ENCODE assay signal across 20 cellular contexts in the genomic region with DNA sequence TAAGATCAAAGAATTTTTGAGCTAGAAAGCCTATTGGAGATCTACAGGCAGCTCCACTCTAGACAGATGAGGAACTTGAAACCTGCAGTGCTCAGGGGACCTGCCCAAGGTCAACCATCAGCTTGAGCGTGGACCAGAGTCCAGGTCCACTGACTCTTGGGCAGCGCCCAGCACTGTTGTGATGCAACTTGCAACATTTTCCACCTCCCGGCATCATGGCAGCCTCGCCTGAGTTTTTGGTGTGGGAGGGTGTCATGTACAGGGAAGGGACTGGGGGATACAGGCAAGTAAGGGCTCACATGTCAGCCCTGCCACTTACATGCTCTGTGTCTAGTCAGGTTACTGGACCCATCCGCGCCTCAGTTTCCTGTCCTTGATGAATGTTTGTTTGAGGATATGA.
DNase-seq lines count a peak whose midpoint lies in the region; ATAC-seq, FAIRE-seq and TF ChIP-seq lines count a peak whose summit lies in the region.
"Had no signal": no experiment of that assay in that cellular context is flagged by ENCODE, and none has a peak within 500 bp of the region (broad histone marks: within the 10 kb centered on the region; RNA-seq: fewer than 3 reads in every experiment).

No MANE protein-coding gene starts in this region.

- in situ Hi-C loops in HepG2 (cut with HindIII; ENCODE audit: extremely low pct_ligation_motif_present, low pct_unique_long_range_greater_than_20kb), result no loop called here

- no peak overlapping the region for H3K9ac ChIP-seq in HepG2 (ENCODE audit: insufficient read depth, low read depth, low read length)
- H3K9ac ChIP-seq in smooth muscle cell (ENCODE audit: low read depth), result no peak overlapping the region

- intact Hi-C loops in HepG2 (cut with micrococcal nuclease; ENCODE audit: unreplicated experiment), result no loop called here
- intact Hi-C loops in right lobe of liver (cut with DNase I), result no loop called here

- no peaks in the 10 kb centered on the region; a peak in 2 of 5 replicates for H3K27me3 ChIP-seq in HepG2 (ENCODE audit: control insufficient read depth in 1 of 2, insufficient read depth in 2 of 2, low read length in 2 of 2)
- H3K27me3 ChIP-seq in right lobe of liver, result no peaks in the 10 kb centered on the region
- H3K27me3 ChIP-seq in smooth muscle cell (ENCODE audit: low read depth), result no peaks in the 10 kb centered on the region

- no peak for TF ChIP-seq CTCF in HepG2 (CRISPR knock-in tag; IDR thresholded peaks at IDR 0.05)
- no peak for TF ChIP-seq CTCF in right lobe of liver (IDR thresholded peaks at IDR 0.05)
- no peak for TF ChIP-seq CTCF in mesothelial cell of epicardium (IDR thresholded peaks at IDR 0.05; ENCODE audit: unreplicated experiment)
- no peak for TF ChIP-seq CTCF in smooth muscle cell (IDR thresholded peaks at IDR 0.05; ENCODE audit: borderline replicate concordance, insufficient read depth, poor library complexity, severe bottlenecking)

- no peaks in the 10 kb centered on the region for H3K4me1 ChIP-seq in HepG2 (ENCODE audit: insufficient read depth, low read length)
- H3K4me1 ChIP-seq in right lobe of liver, result no peaks in the 10 kb centered on the region
- H3K4me1 ChIP-seq in smooth muscle cell (ENCODE audit: low read depth), result no peaks in the 10 kb centered on the region
- H3K4me1 ChIP-seq: Caco-2 had no signal

- POLR2A ChIA-PET in HepG2 (lab: Yijun Ruan, JAX), result no interaction called here

- no peaks in the 10 kb centered on the region for H3K27me3 Mint-ChIP-seq in mesothelial cell of epicardium (ENCODE audit: low read depth)
- H3K27me3 Mint-ChIP-seq: CD4-positive, alpha-beta T cell had no signal

- H3K4me2 ChIP-seq in HepG2 (ENCODE audit: low read depth, low read length) (no peak overlapping the region), smooth muscle cell (peak overlapping the region; percentile 64)
- H3K4me2 ChIP-seq: A549 had no signal

- FAIRE-seq in HepG2 (lab: Jason Lieb, UNC), result no peak
- FAIRE-seq: A549, GM12892, GM18507 had no signal

- H3F3A ChIP-seq in smooth muscle cell (ENCODE audit: low read depth), result peaks cover 4% of the 10 kb centered on the region

- DNase-seq in HepG2 (ENCODE audit: low spot score) (no peak), right lobe of liver (no peak), mesothelial cell of epicardium (ENCODE audit: low spot score in 2 of 2, unreplicated experiment in 2 of 2) (no peak), smooth muscle cell (lab: John Stamatoyannopoulos, UW; ENCODE audit: unreplicated experiment) (no peak), NCI-H345 (lab: John Stamatoyannopoulos, UW) (no peak)
- DNase-seq: AML-193; Caco-2; CD4-positive, alpha-beta T cell; DMS153; DMS79; GDM1; GOT3; H9 had no signal

- H2AFZ ChIP-seq in HepG2 (ENCODE audit: low read length) (no peak overlapping the region), smooth muscle cell (ENCODE audit: low read depth) (peak overlapping the region; percentile 88)

- no peak overlapping the region for H3K4me3 ChIP-seq in HepG2 (replicated peaks in 1 of 3; ENCODE audit: insufficient read depth in 1 of 3, low read depth in 2 of 3, low read length in 3 of 3)
- H3K4me3 ChIP-seq in right lobe of liver, result no peak overlapping the region
- H3K4me3 ChIP-seq in smooth muscle cell, result no peak overlapping the region
- H3K4me3 ChIP-seq: A549 had no signal

- no peaks in the 10 kb centered on the region for H3K9me3 Mint-ChIP-seq in mesothelial cell of epicardium
- H3K9me3 Mint-ChIP-seq: CD4-positive, alpha-beta T cell; H9 had no signal

- no peaks in the 10 kb centered on the region for H3K36me3 Mint-ChIP-seq in mesothelial cell of epicardium

- TF ChIP-seq POLR2A in HepG2 (IDR thresholded peaks at IDR 0.05; ENCODE audit: insufficient read depth in 1 of 2, low read depth in 2 of 2, low read length in 2 of 2) (no peak), right lobe of liver (IDR thresholded peaks at IDR 0.05) (no peak)

- ATAC-seq in HepG2 (no peak), right lobe of liver (no peak), HG02571 (IDR thresholded peaks at IDR 0.05; ENCODE audit: unreplicated experiment) (no peak), GM19035 (IDR thresholded peaks at IDR 0.05; ENCODE audit: unreplicated experiment) (no peak)
- ATAC-seq: A549 had no signal

- no peak overlapping the region for H3K27ac ChIP-seq in HepG2 (ENCODE audit: extremely low read length, insufficient read depth, low read length)
- H3K27ac ChIP-seq in right lobe of liver, result no peak overlapping the region
- H3K27ac ChIP-seq in smooth muscle cell (ENCODE audit: low read depth), result peak overlapping the region; percentile 96
- H3K27ac ChIP-seq: 22Rv1, A549, C4-2B had no signal

- H3K36me3 ChIP-seq in HepG2 (replicated peaks in 1 of 2; ENCODE audit: control insufficient read depth in 1 of 2, insufficient read depth in 2 of 2, low read length in 2 of 2), result no peaks in the 10 kb centered on the region
- no peaks in the 10 kb centered on the region for H3K36me3 ChIP-seq in right lobe of liver
- H3K36me3 ChIP-seq in smooth muscle cell (ENCODE audit: low read depth), result no peaks in the 10 kb centered on the region

- no peak for TF ChIP-seq RAD21 in HepG2 (CRISPR knock-in tag; IDR thresholded peaks at IDR 0.05)

- WGBS in HepG2 (ENCODE audit: low lambda C conversion rate), result 30% methylated on average over 4 of the region's 6 CpGs
- WGBS in right lobe of liver (ENCODE audit: insufficient coverage, low coverage, low lambda C conversion rate, missing lambda C conversion rate), result 60% methylated on average over 2 of the region's 6 CpGs
- WGBS in smooth muscle cell (ENCODE audit: low lambda C conversion rate), result 80% methylated on average over 6 of the region's 6 CpGs

- H3K9me3 ChIP-seq in HepG2 (ENCODE audit: low read length), result no peaks in the 10 kb centered on the region
- H3K9me3 ChIP-seq in right lobe of liver, result no peaks in the 10 kb centered on the region
- no peaks in the 10 kb centered on the region for H3K9me3 ChIP-seq in smooth muscle cell (replicated peaks; ENCODE audit: low read depth)
- H3K9me3 ChIP-seq: A549, Caco-2 had no signal

- CTCF ChIA-PET in HepG2 (lab: Yijun Ruan, JAX; ENCODE audit: low intra/inter-chr PET ratio, low total read pairs), result no interaction called here

- no peak overlapping the region for H3K4me3 Mint-ChIP-seq in mesothelial cell of epicardium
- H3K4me3 Mint-ChIP-seq: CD4-positive, alpha-beta T cell; H9 had no signal

- H4K20me1 ChIP-seq in HepG2 (ENCODE audit: insufficient read depth, low read length) (no peaks in the 10 kb centered on the region), smooth muscle cell (ENCODE audit: low read depth) (no peaks in the 10 kb centered on the region)

- BruUV-seq in HepG2 (replicated peaks; lab: Mats Ljungman, UMichigan), result no TSS peak

- H3K27ac Mint-ChIP-seq in mesothelial cell of epicardium, result peak overlapping the region; percentile 54
- H3K27ac Mint-ChIP-seq: CD4-positive, alpha-beta T cell; H9 had no signal

- H3K79me2 ChIP-seq in HepG2 (ENCODE audit: insufficient read depth, low read length), result no peaks in the 10 kb centered on the region
- H3K79me2 ChIP-seq in smooth muscle cell (ENCODE audit: low read depth), result no peaks in the 10 kb centered on the region

- TF ChIP-seq EP300 in HepG2 (IDR thresholded peaks at IDR 0.05; ENCODE audit: low read depth in 2 of 2, low read length in 2 of 2) (no peak), HepG2 (CRISPR knock-in tag; IDR thresholded peaks at IDR 0.05; ENCODE audit: borderline replicate concordance) (no peak)

- H3K4me1 Mint-ChIP-seq in mesothelial cell of epicardium, result peaks cover 28% of the 10 kb centered on the region

TF ChIP-seq in HepG2, 621 proteins besides CTCF, POLR2A, EP300 and RAD21:
- TF ChIP-seq, protein P1, sequence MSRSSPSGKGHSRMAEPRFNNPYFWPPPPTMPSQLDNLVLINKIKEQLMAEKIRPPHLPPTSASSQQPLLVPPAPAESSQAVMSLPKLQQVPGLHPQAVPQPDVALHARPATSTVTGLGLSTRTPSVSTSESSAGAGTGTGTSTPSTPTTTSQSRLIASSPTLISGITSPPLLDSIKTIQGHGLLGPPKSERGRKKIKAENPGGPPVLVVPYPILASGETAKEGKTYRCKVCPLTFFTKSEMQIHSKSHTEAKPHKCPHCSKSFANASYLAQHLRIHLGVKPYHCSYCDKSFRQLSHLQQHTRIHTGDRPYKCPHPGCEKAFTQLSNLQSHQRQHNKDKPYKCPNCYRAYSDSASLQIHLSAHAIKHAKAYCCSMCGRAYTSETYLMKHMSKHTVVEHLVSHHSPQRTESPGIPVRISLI (CRISPR knock-in tag; IDR thresholded peaks at IDR 0.05; ENCODE audit: borderline replicate concordance), result no peak
- 0 out of 2 replicates have a peak, but pooled peaks have one; percentile 8 for TF ChIP-seq HNF4A (CRISPR knock-in tag; IDR thresholded peaks at IDR 0.05)
